ENCODE assay signal across 9 cellular contexts in genomic region chr5:86968311-86968753, GRCh38.
A peak's percentile ranks its signal among the peaks of the same experiment; 100 is the strongest.
DNase-seq lines count a peak whose midpoint lies in the region; ATAC-seq, FAIRE-seq and TF ChIP-seq lines count a peak whose summit lies in the region.
"Had no signal": no experiment of that assay in that cellular context is flagged by ENCODE, and none has a peak within 500 bp of the region (broad histone marks: within the 10 kb centered on the region; RNA-seq: fewer than 3 reads in every experiment).

No MANE protein-coding gene starts in this region.

- in situ Hi-C loops in GM12878 (cut with MboI): no loop called here

- ATAC-seq in GM12878 (no peak), GM18502 (IDR thresholded peaks at IDR 0.05; ENCODE audit: poor library complexity, unreplicated experiment) (no peak)
- ATAC-seq in activated T-helper 17 cell treated with anti-CD3 and anti-CD28 coated beads, Interleukin-2, amount 50 U/mL, for 72 hours (replicated peaks): no peak
- ATAC-seq: T-cell had no signal

- POLR2A ChIA-PET in GM12878 (lab: Charles Lee): no interaction called here

- H3K4me1 ChIP-seq in GM12878 (ENCODE audit: control insufficient read depth, insufficient read depth, low read length) (no peaks in the 10 kb centered on the region), kidney (ENCODE audit: control insufficient read depth in 1 of 2, insufficient read depth in 1 of 2, low read depth in 1 of 2, low read length in 2 of 2) (no peaks in the 10 kb centered on the region)

- no peaks in the 10 kb centered on the region for H3K79me2 ChIP-seq in GM12878 (ENCODE audit: control insufficient read depth, insufficient read depth, low read length)

- SMC1A ChIA-PET in GM12878 (lab: Charles Lee; ENCODE audit: uncharacterized antibody, unreplicated experiment): interaction anchor here (1.0 to 2.2 kb wide), 7 partner anchors 17 to 444 kb away, joined by 3 to 15 read pairs (median 3); partner anchors contain the start of gene CCNH

- no peaks in the 10 kb centered on the region for H3K36me3 Mint-ChIP-seq in activated T-helper 17 cell treated with anti-CD3 and anti-CD28 coated beads, Interleukin-2, amount 50 U/mL, for 72 hours (ENCODE audit: low read depth)
- no peaks in the 10 kb centered on the region for H3K36me3 Mint-ChIP-seq in activated T-helper 2 cell treated with anti-CD3 and anti-CD28 coated beads, Interferon-gamma antibody, Interleukin-2, Interleukin-4, amounts not matched to agents 10 μg/mL and 5 μg/mL and 100 μg/mL, durations not matched to agents 14 hours and 24 hours and 36 hours (ENCODE audit: low read depth)
- H3K36me3 Mint-ChIP-seq: T-cell had no signal

- TF ChIP-seq CTCF in NB4 (IDR thresholded peaks at IDR 0.05; ENCODE audit: low read depth, low read length): no peak
- TF ChIP-seq CTCF in GM12878 (IDR thresholded peaks at IDR 0.05 in 2 of 3, conservative IDR thresholded peaks at IDR 0.05 in 1 of 3; ENCODE audit: control insufficient read depth in 2 of 3, extremely low read depth in 1 of 3, insufficient read depth in 1 of 3, low read depth in 3 of 3, low read length in 3 of 3): peak in 1 of 3 experiments; percentile 8; a peak in 2 of 6 replicates
- peak; percentile 21 for TF ChIP-seq CTCF in kidney (IDR thresholded peaks at IDR 0.05; ENCODE audit: borderline replicate concordance, extremely low read depth, insufficient read depth)

- no peak for TF ChIP-seq POLR2A in NB4 (IDR thresholded peaks at IDR 0.05; ENCODE audit: extremely low read depth, insufficient read length)
- TF ChIP-seq POLR2A in GM12878 (IDR thresholded peaks at IDR 0.05; ENCODE audit: low read depth, low read length): no peak

- DNase-seq in EH (ENCODE audit: low read depth) (peak; percentile 70), NB4 (ENCODE audit: low read depth) (peak; percentile 35), GM12878 (ENCODE audit: low read depth, low spot score) (no peak), kidney (no peak)
- no peak for DNase-seq in activated naive CD4-positive, alpha-beta T cell treated with anti-CD3 and anti-CD28 coated beads, Interleukin-2, amount 50 U/mL, for 16 hours
- no peak for DNase-seq in activated T-helper 2 cell treated with anti-CD3 and anti-CD28 coated beads, Interferon-gamma antibody, Interleukin-2, Interleukin-4, amounts not matched to agents 10 μg/mL and 5 μg/mL and 100 μg/mL, durations not matched to agents 14 hours and 24 hours and 36 hours (ENCODE audit: low spot score)

- H4K20me1 ChIP-seq in GM12878 (ENCODE audit: control insufficient read depth, insufficient read depth): no peaks in the 10 kb centered on the region

- H3K4me1 Mint-ChIP-seq in activated T-helper 17 cell treated with anti-CD3 and anti-CD28 coated beads, Interleukin-2, amount 50 U/mL, for 72 hours: peaks cover 8% of the 10 kb centered on the region
- peaks cover 4% of the 10 kb centered on the region for H3K4me1 Mint-ChIP-seq in activated T-helper 2 cell treated with anti-CD3 and anti-CD28 coated beads, Interferon-gamma antibody, Interleukin-2, Interleukin-4, amounts not matched to agents 10 μg/mL and 5 μg/mL and 100 μg/mL, durations not matched to agents 14 hours and 24 hours and 36 hours (ENCODE audit: low read depth)

- FAIRE-seq in GM12878 (lab: Jason Lieb, UNC) (no peak), kidney (lab: Jason Lieb, UNC) (peak; percentile 91)

- H3K9me3 ChIP-seq in GM12878 (replicated peaks; ENCODE audit: control insufficient read depth, insufficient read depth, low read length) (no peaks in the 10 kb centered on the region), kidney (ENCODE audit: control insufficient read depth in 1 of 2, low read length in 2 of 2) (no peaks in the 10 kb centered on the region)

- peaks cover 0 to 2% of the 10 kb centered on the region in 2 experiments; a peak in 1 of 4 replicates for H3K27me3 ChIP-seq in GM12878 (replicated peaks in 1 of 2; ENCODE audit: control insufficient read depth in 2 of 2, insufficient read depth in 2 of 2, low read length in 1 of 2)

- H3K9me3 Mint-ChIP-seq in activated T-helper 17 cell treated with anti-CD3 and anti-CD28 coated beads, Interleukin-2, amount 50 U/mL, for 72 hours: no peaks in the 10 kb centered on the region
- no peaks in the 10 kb centered on the region for H3K9me3 Mint-ChIP-seq in activated T-helper 2 cell treated with anti-CD3 and anti-CD28 coated beads, Interferon-gamma antibody, Interleukin-2, Interleukin-4, amounts not matched to agents 10 μg/mL and 5 μg/mL and 100 μg/mL, durations not matched to agents 14 hours and 24 hours and 36 hours
- H3K9me3 Mint-ChIP-seq: T-cell had no signal

- CTCF ChIA-PET in GM12878 (lab: Yijun Ruan, JAX): interaction anchor here (1.0 to 2.1 kb wide), 6 partner anchors 12 to 403 kb away, joined by 3 to 14 read pairs (median 4); no protein-coding TSS in a partner anchor

- no peak overlapping the region for H3K4me3 Mint-ChIP-seq in activated T-helper 17 cell treated with anti-CD3 and anti-CD28 coated beads, Interleukin-2, amount 50 U/mL, for 72 hours
- no peak overlapping the region for H3K4me3 Mint-ChIP-seq in activated T-helper 2 cell treated with anti-CD3 and anti-CD28 coated beads, Interferon-gamma antibody, Interleukin-2, Interleukin-4, amounts not matched to agents 10 μg/mL and 5 μg/mL and 100 μg/mL, durations not matched to agents 14 hours and 24 hours and 36 hours (ENCODE audit: low read depth)
- H3K4me3 Mint-ChIP-seq: T-cell had no signal

- TF ChIP-seq RAD21 in GM12878 (IDR thresholded peaks at IDR 0.05; ENCODE audit: insufficient read depth, low read depth, low read length): peak; percentile 50

- TF ChIP-seq EP300 in GM12878 (IDR thresholded peaks at IDR 0.05; ENCODE audit: borderline replicate concordance in 1 of 2, control insufficient read depth in 1 of 2, low read depth in 2 of 2, low read length in 2 of 2): no peak

- H3K27me3 Mint-ChIP-seq in activated T-helper 17 cell treated with anti-CD3 and anti-CD28 coated beads, Interleukin-2, amount 50 U/mL, for 72 hours: peaks cover 3% of the 10 kb centered on the region
- H3K27me3 Mint-ChIP-seq in activated T-helper 2 cell treated with anti-CD3 and anti-CD28 coated beads, Interferon-gamma antibody, Interleukin-2, Interleukin-4, amounts not matched to agents 10 μg/mL and 5 μg/mL and 100 μg/mL, durations not matched to agents 14 hours and 24 hours and 36 hours (ENCODE audit: low read depth): peaks cover 36% of the 10 kb centered on the region

- intact Hi-C loops in GM12878 (cut with micrococcal nuclease; ENCODE audit: unreplicated experiment) (loop anchor here (1.0 kb wide), 1 partner anchor 88 kb away; no protein-coding TSS in a partner anchor), kidney (cut with DNase I) (no loop called here)
- intact Hi-C loops in activated T-helper 2 cell treated with anti-CD3 and anti-CD28 coated beads, Interferon-gamma antibody, Interleukin-2, Interleukin-4, amounts not matched to agents 10 μg/mL and 5 μg/mL and 100 μg/mL, durations not matched to agents 14 hours and 24 hours and 36 hours (cut with micrococcal nuclease): loop anchor here (1.0 kb wide), 1 partner anchor 87 kb away; no protein-coding TSS in a partner anchor

- H3K9ac ChIP-seq in GM12878 (ENCODE audit: control insufficient read depth, insufficient read depth, low read length): no peak overlapping the region
- H3K9ac ChIP-seq in kidney (ENCODE audit: low read length in 2 of 2): no peak overlapping the region

- no peak overlapping the region for H2AFZ ChIP-seq in GM12878 (ENCODE audit: control insufficient read depth, low read depth, low read length)

- H3K4me2 ChIP-seq in GM12878 (ENCODE audit: control insufficient read depth, insufficient read depth): no peak overlapping the region

- 7% methylated on average over 4 of the region's 4 CpGs for WGBS in GM12878 (ENCODE audit: insufficient coverage, insufficient replicate concordance, low lambda C conversion rate, missing lambda C conversion rate)

- RAD21 ChIA-PET in GM12878 (lab: Charles Lee; ENCODE audit: unreplicated experiment): interaction anchor here (1.0 to 1.7 kb wide), 5 partner anchors 33 to 432 kb away, joined by 3 to 11 read pairs (median 4); no protein-coding TSS in a partner anchor

- H3K4me3 ChIP-seq in NB4 (ENCODE audit: low read depth, low read length) (no peak overlapping the region), GM12878 (no peak overlapping the region), kidney (ENCODE audit: low read length in 2 of 2) (peak overlapping the region in 1 of 2 donors; percentile 5)

- H3K27ac Mint-ChIP-seq in activated T-helper 17 cell treated with anti-CD3 and anti-CD28 coated beads, Interleukin-2, amount 50 U/mL, for 72 hours: no peak overlapping the region
- H3K27ac Mint-ChIP-seq in activated T-helper 2 cell treated with anti-CD3 and anti-CD28 coated beads, Interferon-gamma antibody, Interleukin-2, Interleukin-4, amounts not matched to agents 10 μg/mL and 5 μg/mL and 100 μg/mL, durations not matched to agents 14 hours and 24 hours and 36 hours: no peak overlapping the region
- H3K27ac Mint-ChIP-seq: T-cell had no signal

- H3K36me3 ChIP-seq in GM12878 (ENCODE audit: control insufficient read depth in 2 of 2, insufficient read depth in 2 of 2, low read length in 1 of 2) (no peaks in the 10 kb centered on the region), kidney (ENCODE audit: control insufficient read depth in 1 of 2, insufficient read depth in 2 of 2, low read length in 2 of 2) (no peaks in the 10 kb centered on the region)

- no TSS peak for BruUV-seq in GM12878 (replicated peaks; lab: Mats Ljungman, UMichigan)

- H3K27ac ChIP-seq in GM12878 (ENCODE audit: control insufficient read depth, insufficient read depth): no peak overlapping the region
- H3K27ac ChIP-seq in kidney (ENCODE audit: low read depth in 2 of 2, low read length in 2 of 2): no peak overlapping the region

TF ChIP-seq in GM12878, 131 proteins besides CTCF, POLR2A, EP300 and RAD21 (continues in another document):
- TF ChIP-seq ATF2 (IDR thresholded peaks at IDR 0.05; ENCODE audit: low read length): no peak
- TF ChIP-seq PML (IDR thresholded peaks at IDR 0.05; ENCODE audit: low read length): no peak
- no peak for TF ChIP-seq ZNF274 (IDR thresholded peaks at IDR 0.05; ENCODE audit: insufficient read depth, insufficient read length)

Comparison
In these comparisons a context has a peak if more than half of its experiments do, and no peak if none do; other contexts are left out.
1. DNase-seq: peak in EH (single experiment) and NB4 (single experiment); none in GM12878 (single experiment), kidney (single experiment), activated naive CD4-positive, alpha-beta T cell treated with anti-CD3 and anti-CD28 coated beads, Interleukin-2, amount 50 U/mL, for 16 hours (single experiment) and activated T-helper 2 cell treated with anti-CD3 and anti-CD28 coated beads, Interferon-gamma antibody, Interleukin-2, Interleukin-4, amounts not matched to agents 10 μg/mL and 5 μg/mL and 100 μg/mL, durations not matched to agents 14 hours and 24 hours and 36 hours (single experiment).